In genomic region chr1:33654267-33654832, GRCh38 we compare ENCODE assay signal across 12 cellular contexts.
DNase-seq lines count a peak whose midpoint lies in the region; ATAC-seq and TF ChIP-seq lines count a peak whose summit lies in the region.
"Had no signal": no experiment of that assay in that cellular context is flagged by ENCODE, and none has a peak within 500 bp of the region (broad histone marks: within the 10 kb centered on the region; RNA-seq: fewer than 3 reads in every experiment).

No MANE protein-coding gene starts in this region.

- no peaks in the 10 kb centered on the region for H3K36me3 Mint-ChIP-seq in nephron (ENCODE audit: low read depth)
- H3K36me3 Mint-ChIP-seq in effector memory CD8-positive, alpha-beta T cell (ENCODE audit: insufficient read depth): no peaks in the 10 kb centered on the region
- H3K36me3 Mint-ChIP-seq: memory B cell had no signal

- DNase-seq in ELF-1 (ENCODE audit: low read depth, low spot score) (peak; percentile 39), choroid plexus epithelial cell (ENCODE audit: low read depth) (peak; percentile 27), mucosa of gallbladder (ENCODE audit: low spot score) (no peak), COLO668 (lab: John Stamatoyannopoulos, UW; ENCODE audit: unreplicated experiment) (no peak)
- DNase-seq in effector memory CD8-positive, alpha-beta T cell: no peak
- DNase-seq: cerebellar nuclear complex; NCI-H2171 treated with DMSO at 0.1 percent for 48 hours; stimulated activated CD4-positive, alpha-beta T cell treated with anti-CD3 and anti-CD28 coated beads, Interleukin-4, amount 100 ng/mL, for 24 hours had no signal

- peaks cover 9% of the 10 kb centered on the region for H3K27me3 Mint-ChIP-seq in nephron (ENCODE audit: low read depth)
- no peaks in the 10 kb centered on the region for H3K27me3 Mint-ChIP-seq in effector memory CD8-positive, alpha-beta T cell

- no peak for ATAC-seq in HG02610 (IDR thresholded peaks at IDR 0.05; ENCODE audit: unreplicated experiment)
- no peak for ATAC-seq in effector memory CD8-positive, alpha-beta T cell (replicated peaks)

- H3K4me3 ChIP-seq in choroid plexus epithelial cell (ENCODE audit: low read depth, low read length): no peak overlapping the region

- TF ChIP-seq CTCF in LNCAP (IDR thresholded peaks at IDR 0.05) (peak; percentile 52), choroid plexus epithelial cell (conservative IDR thresholded peaks at IDR 0.05; ENCODE audit: low read depth, low read length) (peak; percentile 45), nephron (IDR thresholded peaks at IDR 0.05; ENCODE audit: unreplicated experiment in 3 of 3) (peak; percentile 47 to 53 (median 50))

- no peaks in the 10 kb centered on the region for H3K9me3 Mint-ChIP-seq in nephron
- no peaks in the 10 kb centered on the region for H3K9me3 Mint-ChIP-seq in effector memory CD8-positive, alpha-beta T cell
- H3K9me3 Mint-ChIP-seq: memory B cell had no signal

- no peaks in the 10 kb centered on the region for H3K4me1 Mint-ChIP-seq in nephron
- H3K4me1 Mint-ChIP-seq in effector memory CD8-positive, alpha-beta T cell (ENCODE audit: low read depth in 2 of 2): no peaks in the 10 kb centered on the region
- H3K4me1 Mint-ChIP-seq: memory B cell had no signal

- H3K4me3 Mint-ChIP-seq in nephron: no peak overlapping the region
- no peak overlapping the region for H3K4me3 Mint-ChIP-seq in effector memory CD8-positive, alpha-beta T cell
- H3K4me3 Mint-ChIP-seq: memory B cell had no signal

- H3K27ac Mint-ChIP-seq in nephron: no peak overlapping the region
- no peak overlapping the region for H3K27ac Mint-ChIP-seq in effector memory CD8-positive, alpha-beta T cell
- H3K27ac Mint-ChIP-seq: memory B cell had no signal

Comparison
In these comparisons a context has a peak if more than half of its experiments do, and no peak if none do; other contexts are left out.
1. DNase-seq: peak in ELF-1 (single experiment) and choroid plexus epithelial cell (single experiment); none in mucosa of gallbladder (single experiment), effector memory CD8-positive, alpha-beta T cell (0 of 3) and COLO668 (single experiment).
2. Peak in every context shown above with its lines, with median percentiles within 50 percentile points of each other: CTCF ChIP-seq.